In the genomic region with DNA sequence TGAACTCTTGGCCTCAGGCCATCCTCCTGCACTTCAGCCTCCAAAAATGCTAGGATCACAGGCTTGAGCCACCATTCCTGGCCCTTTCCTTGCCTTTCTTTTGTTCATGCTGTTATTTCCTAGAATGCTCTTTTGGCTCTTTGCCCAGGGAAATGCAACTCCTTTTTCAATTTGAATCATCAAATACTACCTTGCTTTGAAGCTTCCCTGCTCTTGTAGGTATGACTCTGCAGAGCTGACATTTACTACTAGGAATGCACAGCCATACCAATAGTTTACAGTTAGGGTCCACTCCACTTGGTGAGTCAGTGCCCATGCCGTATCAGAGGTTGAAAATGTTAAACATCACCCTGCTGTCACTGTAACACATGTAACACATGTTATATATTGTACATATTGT, we compare ENCODE assay signal across 15 cellular contexts.
DNase-seq lines count a peak whose midpoint lies in the region; FAIRE-seq and TF ChIP-seq lines count a peak whose summit lies in the region.
"Had no signal": no experiment of that assay in that cellular context is flagged by ENCODE, and none has a peak within 500 bp of the region (broad histone marks: within the 10 kb centered on the region; RNA-seq: fewer than 3 reads in every experiment).

No MANE protein-coding gene starts in this region.

- peaks cover 5% of the 10 kb centered on the region for H3K27me3 Mint-ChIP-seq in activated naive CD4-positive, alpha-beta T cell treated with anti-CD3 and anti-CD28 coated beads for 36 hours (ENCODE audit: low read depth)
- no peaks in the 10 kb centered on the region for H3K27me3 Mint-ChIP-seq in activated naive CD4-positive, alpha-beta T cell treated with anti-CD3 and anti-CD28 coated beads, Interleukin-2, amount 10 ng/mL, durations not matched to agents 7 days and 5 days
- H3K27me3 Mint-ChIP-seq in immature natural killer cell (ENCODE audit: low read depth in 3 of 3) (peaks cover 0 to 4% (median 0%) of the 10 kb centered on the region in 3 donors), progenitor cell of endocrine pancreas (peaks cover 3% of the 10 kb centered on the region)

- no peaks in the 10 kb centered on the region for H3K4me1 Mint-ChIP-seq in activated naive CD4-positive, alpha-beta T cell treated with anti-CD3 and anti-CD28 coated beads for 36 hours (ENCODE audit: low read depth)
- H3K4me1 Mint-ChIP-seq in activated naive CD4-positive, alpha-beta T cell treated with anti-CD3 and anti-CD28 coated beads, Interleukin-2, amount 10 ng/mL, durations not matched to agents 7 days and 5 days = no peaks in the 10 kb centered on the region
- H3K4me1 Mint-ChIP-seq in immature natural killer cell = no peaks in the 10 kb centered on the region
- no peaks in the 10 kb centered on the region for H3K4me1 Mint-ChIP-seq in progenitor cell of endocrine pancreas (ENCODE audit: low read depth)
- H3K4me1 Mint-ChIP-seq: brain had no signal

- no peaks in the 10 kb centered on the region for H3K36me3 Mint-ChIP-seq in activated naive CD4-positive, alpha-beta T cell treated with anti-CD3 and anti-CD28 coated beads for 36 hours (ENCODE audit: low read depth)
- no peaks in the 10 kb centered on the region for H3K36me3 Mint-ChIP-seq in activated naive CD4-positive, alpha-beta T cell treated with anti-CD3 and anti-CD28 coated beads, Interleukin-2, amount 10 ng/mL, durations not matched to agents 7 days and 5 days
- H3K36me3 Mint-ChIP-seq in immature natural killer cell = no peaks in the 10 kb centered on the region
- H3K36me3 Mint-ChIP-seq in progenitor cell of endocrine pancreas (ENCODE audit: insufficient read depth) = no peaks in the 10 kb centered on the region
- H3K36me3 Mint-ChIP-seq: brain; natural killer cell treated with Interleukin-12 subunit alpha and Interleukin-12 subunit beta and Interleukin-15 and Interleukin-18, amount 100 ng/mL, for 72 hours had no signal

- CTCF ChIA-PET in activated naive CD4-positive, alpha-beta T cell treated with anti-CD3 and anti-CD28 coated beads for 36 hours (lab: Charles Lee) = interaction anchor here (0.9 to 1.2 kb wide), 2 partner anchors 23 to 69 kb away, joined by 3 to 4 read pairs; no protein-coding TSS in a partner anchor
- CTCF ChIA-PET in activated naive CD4-positive, alpha-beta T cell treated with anti-CD3 and anti-CD28 coated beads, Interleukin-2, amount 10 ng/mL, durations not matched to agents 7 days and 5 days (lab: Charles Lee) = no interaction called here

- no peak overlapping the region for H3K27ac Mint-ChIP-seq in activated naive CD4-positive, alpha-beta T cell treated with anti-CD3 and anti-CD28 coated beads for 36 hours
- H3K27ac Mint-ChIP-seq in activated naive CD4-positive, alpha-beta T cell treated with anti-CD3 and anti-CD28 coated beads, Interleukin-2, amount 10 ng/mL, durations not matched to agents 7 days and 5 days = no peak overlapping the region
- H3K27ac Mint-ChIP-seq in immature natural killer cell (no peak overlapping the region), progenitor cell of endocrine pancreas (no peak overlapping the region)
- H3K27ac Mint-ChIP-seq: brain; natural killer cell treated with Interleukin-12 subunit alpha and Interleukin-12 subunit beta and Interleukin-15 and Interleukin-18, amount 100 ng/mL, for 72 hours had no signal

- no peak for TF ChIP-seq CTCF in kidney (IDR thresholded peaks at IDR 0.05; ENCODE audit: borderline replicate concordance, extremely low read depth, insufficient read depth)
- TF ChIP-seq CTCF in progenitor cell of endocrine pancreas (IDR thresholded peaks at IDR 0.05; ENCODE audit: unreplicated experiment) = no peak

- no peaks in the 10 kb centered on the region for H3K9me3 Mint-ChIP-seq in activated naive CD4-positive, alpha-beta T cell treated with anti-CD3 and anti-CD28 coated beads for 36 hours
- no peaks in the 10 kb centered on the region for H3K9me3 Mint-ChIP-seq in activated naive CD4-positive, alpha-beta T cell treated with anti-CD3 and anti-CD28 coated beads, Interleukin-2, amount 10 ng/mL, durations not matched to agents 7 days and 5 days
- H3K9me3 Mint-ChIP-seq in immature natural killer cell (peaks cover 0 to 1% (median 0%) of the 10 kb centered on the region in 6 donors), progenitor cell of endocrine pancreas (ENCODE audit: low read depth) (no peaks in the 10 kb centered on the region)
- H3K9me3 Mint-ChIP-seq: brain; natural killer cell treated with Interleukin-12 subunit alpha and Interleukin-12 subunit beta and Interleukin-15 and Interleukin-18, amount 100 ng/mL, for 72 hours had no signal

- no peaks in the 10 kb centered on the region for H3K36me3 ChIP-seq in kidney (ENCODE audit: control insufficient read depth in 1 of 2, insufficient read depth in 2 of 2, low read length in 2 of 2)
- H3K36me3 ChIP-seq: BLaER1, esophagus squamous epithelium, HAP-1 had no signal

- peak; percentile 7 for DNase-seq in activated naive CD4-positive, alpha-beta T cell treated with anti-CD3 and anti-CD28 coated beads for 36 hours
- DNase-seq in activated naive CD4-positive, alpha-beta T cell treated with anti-CD3 and anti-CD28 coated beads, Interleukin-2, amount 10 ng/mL, durations not matched to agents 7 days and 5 days = no peak
- peak; percentile 35 for DNase-seq in NCI-H2029 treated with DMSO at 0.1 percent for 48 hours (lab: John Stamatoyannopoulos, UW)
- DNase-seq in astrocyte of the hippocampus (ENCODE audit: low read depth, low spot score) = peak; percentile 54
- peak; percentile 92 for DNase-seq in renal cortical epithelial cell (ENCODE audit: low read depth)
- no peak for DNase-seq in immature natural killer cell
- no peak for DNase-seq in kidney
- DNase-seq in progenitor cell of endocrine pancreas (ENCODE audit: low spot score, unreplicated experiment) = no peak
- DNase-seq: activated CD8-positive, alpha-beta memory T cell treated with anti-CD3 and anti-CD28 coated beads for 24 hours; esophagus squamous epithelium; NCI-H82 had no signal

- no peak for FAIRE-seq in kidney (lab: Jason Lieb, UNC)

- intact Hi-C loops in activated naive CD4-positive, alpha-beta T cell treated with anti-CD3 and anti-CD28 coated beads for 36 hours (cut with micrococcal nuclease) = no loop called here
- intact Hi-C loops in kidney (cut with DNase I) = no loop called here

- no peak overlapping the region for H3K27ac ChIP-seq in kidney (ENCODE audit: low read depth in 2 of 2, low read length in 2 of 2)
- H3K27ac ChIP-seq: BLaER1, esophagus squamous epithelium had no signal

- no peak overlapping the region for H3K4me3 ChIP-seq in kidney (ENCODE audit: low read length in 2 of 2)
- H3K4me3 ChIP-seq: BLaER1, esophagus squamous epithelium, HAP-1 had no signal

- no peak overlapping the region for H3K9ac ChIP-seq in kidney (ENCODE audit: low read length in 2 of 2)
- H3K9ac ChIP-seq: BLaER1 had no signal

- H3K4me3 Mint-ChIP-seq in activated naive CD4-positive, alpha-beta T cell treated with anti-CD3 and anti-CD28 coated beads for 36 hours = no peak overlapping the region
- no peak overlapping the region for H3K4me3 Mint-ChIP-seq in activated naive CD4-positive, alpha-beta T cell treated with anti-CD3 and anti-CD28 coated beads, Interleukin-2, amount 10 ng/mL, durations not matched to agents 7 days and 5 days
- H3K4me3 Mint-ChIP-seq in immature natural killer cell (no peak overlapping the region), progenitor cell of endocrine pancreas (ENCODE audit: low read depth) (no peak overlapping the region)
- H3K4me3 Mint-ChIP-seq: brain; natural killer cell treated with Interleukin-12 subunit alpha and Interleukin-12 subunit beta and Interleukin-15 and Interleukin-18, amount 100 ng/mL, for 72 hours had no signal

- no peaks in the 10 kb centered on the region for H3K9me3 ChIP-seq in kidney (ENCODE audit: control insufficient read depth in 1 of 2, low read length in 2 of 2)
- H3K9me3 ChIP-seq: BLaER1, esophagus squamous epithelium, HAP-1 had no signal

- H3K4me1 ChIP-seq in kidney (ENCODE audit: control insufficient read depth in 1 of 2, insufficient read depth in 1 of 2, low read depth in 1 of 2, low read length in 2 of 2) = no peaks in the 10 kb centered on the region
- H3K4me1 ChIP-seq: BLaER1, esophagus squamous epithelium, HAP-1 had no signal

Comparison
In these comparisons a context has a peak if more than half of its experiments do, and no peak if none do; other contexts are left out.
1. DNase-seq: peak in activated naive CD4-positive, alpha-beta T cell treated with anti-CD3 and anti-CD28 coated beads for 36 hours (single experiment), NCI-H2029 treated with DMSO at 0.1 percent for 48 hours (single experiment), astrocyte of the hippocampus (single experiment) and renal cortical epithelial cell (single experiment); none in activated naive CD4-positive, alpha-beta T cell treated with anti-CD3 and anti-CD28 coated beads, Interleukin-2, amount 10 ng/mL, durations not matched to agents 7 days and 5 days (single experiment), immature natural killer cell (0 of 3), kidney (single experiment) and progenitor cell of endocrine pancreas (single experiment).